ENCODE assay signal across 9 cellular contexts in the genomic region with DNA sequence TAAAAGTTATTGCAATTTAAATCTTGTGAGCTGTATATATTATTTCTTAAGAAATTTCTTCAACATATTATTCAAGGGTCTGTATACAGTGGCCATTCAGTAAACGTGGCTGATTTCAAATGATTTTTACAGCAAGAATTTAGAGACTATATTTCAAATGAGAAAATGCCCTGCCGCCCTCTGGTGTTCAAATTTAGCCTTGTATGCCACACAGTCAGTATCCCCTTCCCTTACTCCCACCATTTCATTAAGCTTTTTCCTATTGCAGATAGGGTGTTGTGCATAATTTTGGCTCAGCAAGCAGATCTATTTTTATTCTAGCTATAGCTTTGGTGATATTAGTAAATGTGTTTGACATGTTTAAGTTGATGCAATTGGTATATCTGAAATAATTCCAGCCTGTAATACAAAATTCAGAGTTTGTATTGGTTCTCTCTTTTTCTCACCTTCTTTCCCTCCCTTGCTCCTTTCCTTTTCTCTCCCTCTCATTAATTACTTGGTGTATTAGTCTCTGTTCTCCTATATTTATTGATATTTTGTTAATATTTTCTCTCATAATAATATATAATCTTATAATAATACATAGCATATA. TPM values are rescaled to one million over a fixed set of nuclear protein-coding genes. Genes with fewer than 3 reads are reported as not detected.
DNase-seq lines count a peak whose midpoint lies in the region; ATAC-seq, FAIRE-seq and TF ChIP-seq lines count a peak whose summit lies in the region.
"Had no signal": no experiment of that assay in that cellular context is flagged by ENCODE, and none has a peak within 500 bp of the region (broad histone marks: within the 10 kb centered on the region; RNA-seq: fewer than 3 reads in every experiment).

No MANE protein-coding gene starts in this region.

- TF ChIP-seq POLR2A in ovary (IDR thresholded peaks at IDR 0.05), result no peak

- H3K27me3 Mint-ChIP-seq in endothelial cell (ENCODE audit: unreplicated experiment), result peaks cover 3% of the 10 kb centered on the region
- H3K27me3 Mint-ChIP-seq: dendritic cell treated with granulocyte-macrophage colony-stimulating factor and Interleukin-4, amounts not matched to agents 40 ng/mL and 50 ng/mL, for 4 days had no signal

- peak; percentile 39 for TF ChIP-seq CTCF in GM12873 (IDR thresholded peaks at IDR 0.05; ENCODE audit: insufficient read depth, low read depth, low read length, missing control alignments)
- TF ChIP-seq CTCF in endothelial cell (IDR thresholded peaks at IDR 0.05; ENCODE audit: unreplicated experiment), result peak; percentile 67
- peak; percentile 54 to 55 (median 55) for TF ChIP-seq CTCF in ovary (IDR thresholded peaks at IDR 0.05)

- H3K4me1 ChIP-seq in ovary (ENCODE audit: insufficient read depth), result peaks cover 2% of the 10 kb centered on the region

- no peaks in the 10 kb centered on the region for H3K36me3 Mint-ChIP-seq in endothelial cell (ENCODE audit: low read depth, unreplicated experiment)

- no peaks in the 10 kb centered on the region for H3K9me3 ChIP-seq in ovary

- no peak overlapping the region for H3K27ac Mint-ChIP-seq in endothelial cell (ENCODE audit: unreplicated experiment)
- H3K27ac Mint-ChIP-seq: dendritic cell treated with granulocyte-macrophage colony-stimulating factor and Interleukin-4, amounts not matched to agents 40 ng/mL and 50 ng/mL, for 4 days had no signal

- H3K27me3 ChIP-seq in ovary, result no peaks in the 10 kb centered on the region

- no peak overlapping the region for H3K27ac ChIP-seq in ovary

- H3K36me3 ChIP-seq in ovary, result no peaks in the 10 kb centered on the region

- intact Hi-C loops in ovary (cut with DNase I), result no loop called here

- no peaks in the 10 kb centered on the region for H3K9me3 Mint-ChIP-seq in endothelial cell (ENCODE audit: unreplicated experiment)
- H3K9me3 Mint-ChIP-seq: dendritic cell treated with granulocyte-macrophage colony-stimulating factor and Interleukin-4, amounts not matched to agents 40 ng/mL and 50 ng/mL, for 4 days had no signal

- H3K4me3 Mint-ChIP-seq in endothelial cell (ENCODE audit: unreplicated experiment), result no peak overlapping the region
- H3K4me3 Mint-ChIP-seq: dendritic cell treated with granulocyte-macrophage colony-stimulating factor and Interleukin-4, amounts not matched to agents 40 ng/mL and 50 ng/mL, for 4 days had no signal

- TF ChIP-seq EP300 in ovary (IDR thresholded peaks at IDR 0.05), result no peak

- 0 to 2% (median 2%) methylated on average over 2 of the region's 2 CpGs for WGBS in ovary, 3 donors

- peak; percentile 14 for FAIRE-seq in A204.1 (lab: Jason Lieb, UNC)

- no peak overlapping the region for H3K4me3 ChIP-seq in ovary

- peak; percentile 62 for DNase-seq in NCI-H748 treated with DMSO at 0.1 percent for 48 hours (lab: John Stamatoyannopoulos, UW)
- DNase-seq in endothelial cell (ENCODE audit: low spot score), result peak; percentile 56
- peak; percentile 31 to 70 (median 45) for DNase-seq in ovary
- DNase-seq in activated CD4-positive, alpha-beta T cell treated with anti-CD3 and anti-CD28 coated beads, Interleukin-2, amount 50 U/mL, for 1 hour, result no peak

- ATAC-seq in HG02840 (IDR thresholded peaks at IDR 0.05; ENCODE audit: low FRiP score, unreplicated experiment) (no peak), GM21717 (IDR thresholded peaks at IDR 0.05; ENCODE audit: unreplicated experiment) (no peak)

- no peaks in the 10 kb centered on the region for H3K4me1 Mint-ChIP-seq in endothelial cell (ENCODE audit: unreplicated experiment)

RNA-seq across cellular contexts. Expression of a gene that starts 22.8 kb away (rescaled TPM):
- total RNA-seq in endothelial cell (ENCODE audit: unreplicated experiment) (6.3 TPM), ovary (100 to 1,000 TPM in 4 of 7 donors, 10 to 100 TPM in 3; 60.2 to 133 (median 114) TPM)
- polyA plus RNA-seq in ovary, result 10 to 100 TPM; 31.2 to 33.5 TPM
